Comparison of ENCODE assay signal across 1 cellular context in the genomic region with DNA sequence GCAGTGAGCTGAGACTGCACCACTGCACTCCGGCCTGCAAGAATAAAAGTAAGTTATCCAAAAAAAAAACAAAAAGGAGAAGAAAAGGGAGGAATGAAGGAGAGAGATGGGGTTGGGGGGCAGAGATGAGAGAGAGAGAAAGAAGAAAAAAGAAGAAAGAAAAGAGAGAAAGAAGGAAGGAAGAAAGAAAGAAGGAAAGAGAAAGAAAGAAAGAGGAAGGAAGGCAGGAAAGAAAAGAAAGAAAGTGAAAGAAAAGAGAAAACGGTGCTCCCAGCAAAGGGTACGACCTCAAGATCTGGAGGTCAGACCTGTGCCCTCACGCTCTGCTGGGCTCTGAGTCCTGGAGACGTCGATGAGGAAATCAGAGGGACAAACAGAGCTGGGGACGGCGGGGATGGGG.
TF ChIP-seq lines count a peak whose summit lies in the region.

No MANE protein-coding gene starts in this region.

TF ChIP-seq in K562, 482 proteins besides CTCF, POLR2A, EP300 and RAD21:
- no peak for TF ChIP-seq CEBPG (CRISPR knock-in tag; IDR thresholded peaks at IDR 0.05)
- TF ChIP-seq CEBPG (tag; conservative IDR thresholded peaks at IDR 0.05 in 1 of 2, IDR thresholded peaks at IDR 0.05 in 1 of 2) = no peak
- TF ChIP-seq, protein P1, sequence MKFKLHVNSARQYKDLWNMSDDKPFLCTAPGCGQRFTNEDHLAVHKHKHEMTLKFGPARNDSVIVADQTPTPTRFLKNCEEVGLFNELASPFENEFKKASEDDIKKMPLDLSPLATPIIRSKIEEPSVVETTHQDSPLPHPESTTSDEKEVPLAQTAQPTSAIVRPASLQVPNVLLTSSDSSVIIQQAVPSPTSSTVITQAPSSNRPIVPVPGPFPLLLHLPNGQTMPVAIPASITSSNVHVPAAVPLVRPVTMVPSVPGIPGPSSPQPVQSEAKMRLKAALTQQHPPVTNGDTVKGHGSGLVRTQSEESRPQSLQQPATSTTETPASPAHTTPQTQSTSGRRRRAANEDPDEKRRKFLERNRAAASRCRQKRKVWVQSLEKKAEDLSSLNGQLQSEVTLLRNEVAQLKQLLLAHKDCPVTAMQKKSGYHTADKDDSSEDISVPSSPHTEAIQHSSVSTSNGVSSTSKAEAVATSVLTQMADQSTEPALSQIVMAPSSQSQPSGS (CRISPR knock-in tag; IDR thresholded peaks at IDR 0.05) = no peak
- TF ChIP-seq, protein P2, sequence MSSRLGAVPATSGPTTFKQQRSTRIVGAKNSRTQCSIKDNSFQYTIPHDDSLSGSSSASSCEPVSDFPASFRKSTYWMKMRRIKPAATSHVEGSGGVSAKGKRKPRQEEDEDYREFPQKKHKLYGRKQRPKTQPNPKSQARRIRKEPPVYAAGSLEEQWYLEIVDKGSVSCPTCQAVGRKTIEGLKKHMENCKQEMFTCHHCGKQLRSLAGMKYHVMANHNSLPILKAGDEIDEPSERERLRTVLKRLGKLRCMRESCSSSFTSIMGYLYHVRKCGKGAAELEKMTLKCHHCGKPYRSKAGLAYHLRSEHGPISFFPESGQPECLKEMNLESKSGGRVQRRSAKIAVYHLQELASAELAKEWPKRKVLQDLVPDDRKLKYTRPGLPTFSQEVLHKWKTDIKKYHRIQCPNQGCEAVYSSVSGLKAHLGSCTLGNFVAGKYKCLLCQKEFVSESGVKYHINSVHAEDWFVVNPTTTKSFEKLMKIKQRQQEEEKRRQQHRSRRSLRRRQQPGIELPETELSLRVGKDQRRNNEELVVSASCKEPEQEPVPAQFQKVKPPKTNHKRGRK (tag; IDR thresholded peaks at IDR 0.05) = peak; percentile 48; the same call in 1 of the 2 replicates
- TF ChIP-seq CREM (IDR thresholded peaks at IDR 0.05; ENCODE audit: low read depth) = no peak
TF ChIP-seq in K562: peak in this region for 1.
